ENCODE assay signal across 1 cellular context in the genomic region with DNA sequence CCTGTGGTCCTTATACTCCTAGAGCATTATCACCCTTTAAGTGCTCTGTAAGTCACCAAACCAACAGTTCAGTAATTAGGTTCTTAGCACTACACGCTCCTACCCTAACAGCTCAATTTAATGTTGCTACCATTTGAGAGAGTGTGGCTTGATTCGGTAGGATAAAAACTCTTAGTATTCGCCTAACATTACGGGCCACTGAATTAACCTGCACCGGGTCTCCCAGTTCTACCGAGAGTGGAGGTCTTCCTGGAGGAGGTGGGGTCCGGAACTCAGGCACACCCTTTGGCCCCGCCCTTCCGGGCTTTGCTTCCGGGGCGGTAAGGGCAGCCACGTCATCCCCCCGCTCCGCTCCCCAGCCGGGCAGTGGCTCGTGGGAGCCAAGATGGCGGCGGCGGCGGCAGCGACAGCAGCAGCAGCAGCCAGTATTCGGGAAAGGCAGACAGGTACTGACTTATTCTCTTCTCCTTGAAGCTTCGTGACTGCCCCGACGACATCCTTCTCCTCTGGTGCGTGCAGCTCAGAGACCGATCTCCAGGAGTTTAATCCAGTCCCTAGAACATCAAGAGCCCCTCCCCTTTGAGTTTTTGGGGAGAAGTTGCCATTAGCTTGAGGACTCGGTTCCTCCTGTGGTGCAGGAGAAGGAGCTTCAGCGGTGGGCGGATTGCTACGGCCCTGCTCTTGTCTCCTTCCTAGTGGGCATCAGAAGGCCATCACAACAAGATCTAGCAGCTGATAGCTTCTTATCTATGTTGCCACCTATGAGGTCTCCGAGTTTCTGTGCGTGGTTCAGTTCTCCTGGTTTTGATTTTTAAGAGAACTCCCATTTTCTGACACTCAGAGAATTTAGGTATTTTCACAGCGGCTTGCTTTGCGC.
TF ChIP-seq lines count a peak whose summit lies in the region.

A gene with protein sequence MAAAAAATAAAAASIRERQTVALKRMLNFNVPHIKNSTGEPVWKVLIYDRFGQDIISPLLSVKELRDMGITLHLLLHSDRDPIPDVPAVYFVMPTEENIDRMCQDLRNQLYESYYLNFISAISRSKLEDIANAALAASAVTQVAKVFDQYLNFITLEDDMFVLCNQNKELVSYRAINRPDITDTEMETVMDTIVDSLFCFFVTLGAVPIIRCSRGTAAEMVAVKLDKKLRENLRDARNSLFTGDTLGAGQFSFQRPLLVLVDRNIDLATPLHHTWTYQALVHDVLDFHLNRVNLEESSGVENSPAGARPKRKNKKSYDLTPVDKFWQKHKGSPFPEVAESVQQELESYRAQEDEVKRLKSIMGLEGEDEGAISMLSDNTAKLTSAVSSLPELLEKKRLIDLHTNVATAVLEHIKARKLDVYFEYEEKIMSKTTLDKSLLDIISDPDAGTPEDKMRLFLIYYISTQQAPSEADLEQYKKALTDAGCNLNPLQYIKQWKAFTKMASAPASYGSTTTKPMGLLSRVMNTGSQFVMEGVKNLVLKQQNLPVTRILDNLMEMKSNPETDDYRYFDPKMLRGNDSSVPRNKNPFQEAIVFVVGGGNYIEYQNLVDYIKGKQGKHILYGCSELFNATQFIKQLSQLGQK (plus strand): TSS at position 366 of the 877 bp plus-strand sequence. CDS start 20 bp downstream, at position 386.

TF ChIP-seq in HepG2, 621 proteins besides CTCF, POLR2A, EP300 and RAD21 (continued from another document and continues in another):
- TF ChIP-seq, protein P1, sequence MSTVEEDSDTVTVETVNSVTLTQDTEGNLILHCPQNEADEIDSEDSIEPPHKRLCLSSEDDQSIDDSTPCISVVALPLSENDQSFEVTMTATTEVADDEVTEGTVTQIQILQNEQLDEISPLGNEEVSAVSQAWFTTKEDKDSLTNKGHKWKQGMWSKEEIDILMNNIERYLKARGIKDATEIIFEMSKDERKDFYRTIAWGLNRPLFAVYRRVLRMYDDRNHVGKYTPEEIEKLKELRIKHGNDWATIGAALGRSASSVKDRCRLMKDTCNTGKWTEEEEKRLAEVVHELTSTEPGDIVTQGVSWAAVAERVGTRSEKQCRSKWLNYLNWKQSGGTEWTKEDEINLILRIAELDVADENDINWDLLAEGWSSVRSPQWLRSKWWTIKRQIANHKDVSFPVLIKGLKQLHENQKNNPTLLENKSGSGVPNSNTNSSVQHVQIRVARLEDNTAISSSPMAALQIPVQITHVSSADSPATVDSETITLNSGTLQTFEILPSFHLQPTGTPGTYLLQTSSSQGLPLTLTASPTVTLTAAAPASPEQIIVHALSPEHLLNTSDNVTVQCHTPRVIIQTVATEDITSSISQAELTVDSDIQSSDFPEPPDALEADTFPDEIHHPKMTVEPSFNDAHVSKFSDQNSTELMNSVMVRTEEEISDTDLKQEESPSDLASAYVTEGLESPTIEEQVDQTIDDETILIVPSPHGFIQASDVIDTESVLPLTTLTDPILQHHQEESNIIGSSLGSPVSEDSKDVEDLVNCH (CRISPR knock-in tag; IDR thresholded peaks at IDR 0.05), result peak; percentile 91; the same call in 1 of the 2 replicates
- TF ChIP-seq FOXP1 (IDR thresholded peaks at IDR 0.05) (no peak), FOXP1 (CRISPR knock-in tag; IDR thresholded peaks at IDR 0.05) (peak; percentile 48), SP4 (CRISPR knock-in tag; IDR thresholded peaks at IDR 0.05) (peak; percentile 99), ZBTB8A (CRISPR knock-in tag; IDR thresholded peaks at IDR 0.05; ENCODE audit: borderline replicate concordance, low read depth) (peak; percentile 74; the same call in 1 of the 2 replicates), SALL2 (CRISPR knock-in tag; IDR thresholded peaks at IDR 0.05) (peak; percentile 99), ZIK1 (CRISPR knock-in tag; IDR thresholded peaks at IDR 0.05; ENCODE audit: borderline replicate concordance, low read depth) (peak; percentile 100), TMF1 (CRISPR knock-in tag; IDR thresholded peaks at IDR 0.05; ENCODE audit: low read depth) (peak; percentile 88), NFYC (CRISPR knock-in tag; IDR thresholded peaks at IDR 0.05) (peak; percentile 71), SYNCRIP (IDR thresholded peaks at IDR 0.05; ENCODE audit: insufficient read depth, low read depth, low read length) (no peak), ZNF772 (CRISPR knock-in tag; IDR thresholded peaks at IDR 0.05) (peak; percentile 100), RFXANK (CRISPR knock-in tag; IDR thresholded peaks at IDR 0.05) (peak; percentile 95), CBFB (CRISPR knock-in tag; IDR thresholded peaks at IDR 0.05) (peak; percentile 98), ZNF607 (CRISPR knock-in tag; IDR thresholded peaks at IDR 0.05; ENCODE audit: borderline replicate concordance) (peak; percentile 99), HOXD1 (CRISPR knock-in tag; IDR thresholded peaks at IDR 0.05) (peak; percentile 97; the same call in 1 of the 2 replicates), ZNF124 (CRISPR knock-in tag; IDR thresholded peaks at IDR 0.05) (no peak), SOX5 (CRISPR knock-in tag; IDR thresholded peaks at IDR 0.05; ENCODE audit: borderline replicate concordance) (peak; percentile 78), ZNF557 (CRISPR knock-in tag; IDR thresholded peaks at IDR 0.05) (peak; percentile 97), BHLHE40 (IDR thresholded peaks at IDR 0.05; ENCODE audit: low read length) (peak; percentile 56; the same call in 1 of the 2 replicates), PCBP1 (IDR thresholded peaks at IDR 0.05; ENCODE audit: borderline replicate concordance, low read depth, low read length) (peak; percentile 93; the same call in 1 of the 2 replicates), ZNF773 (CRISPR knock-in tag; IDR thresholded peaks at IDR 0.05; ENCODE audit: borderline replicate concordance) (peak; percentile 84; the same call in 1 of the 2 replicates), ZNF10 (CRISPR knock-in tag; IDR thresholded peaks at IDR 0.05; ENCODE audit: borderline replicate concordance, low read depth) (no peak), ATAD3A (CRISPR knock-in tag; IDR thresholded peaks at IDR 0.05) (no peak), AKAP8 (CRISPR knock-in tag; IDR thresholded peaks at IDR 0.05) (peak; percentile 96)
- TF ChIP-seq, protein P2, sequence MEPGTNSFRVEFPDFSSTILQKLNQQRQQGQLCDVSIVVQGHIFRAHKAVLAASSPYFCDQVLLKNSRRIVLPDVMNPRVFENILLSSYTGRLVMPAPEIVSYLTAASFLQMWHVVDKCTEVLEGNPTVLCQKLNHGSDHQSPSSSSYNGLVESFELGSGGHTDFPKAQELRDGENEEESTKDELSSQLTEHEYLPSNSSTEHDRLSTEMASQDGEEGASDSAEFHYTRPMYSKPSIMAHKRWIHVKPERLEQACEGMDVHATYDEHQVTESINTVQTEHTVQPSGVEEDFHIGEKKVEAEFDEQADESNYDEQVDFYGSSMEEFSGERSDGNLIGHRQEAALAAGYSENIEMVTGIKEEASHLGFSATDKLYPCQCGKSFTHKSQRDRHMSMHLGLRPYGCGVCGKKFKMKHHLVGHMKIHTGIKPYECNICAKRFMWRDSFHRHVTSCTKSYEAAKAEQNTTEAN (CRISPR knock-in tag; conservative IDR thresholded peaks at IDR 0.05), result no peak
- TF ChIP-seq, protein P3, sequence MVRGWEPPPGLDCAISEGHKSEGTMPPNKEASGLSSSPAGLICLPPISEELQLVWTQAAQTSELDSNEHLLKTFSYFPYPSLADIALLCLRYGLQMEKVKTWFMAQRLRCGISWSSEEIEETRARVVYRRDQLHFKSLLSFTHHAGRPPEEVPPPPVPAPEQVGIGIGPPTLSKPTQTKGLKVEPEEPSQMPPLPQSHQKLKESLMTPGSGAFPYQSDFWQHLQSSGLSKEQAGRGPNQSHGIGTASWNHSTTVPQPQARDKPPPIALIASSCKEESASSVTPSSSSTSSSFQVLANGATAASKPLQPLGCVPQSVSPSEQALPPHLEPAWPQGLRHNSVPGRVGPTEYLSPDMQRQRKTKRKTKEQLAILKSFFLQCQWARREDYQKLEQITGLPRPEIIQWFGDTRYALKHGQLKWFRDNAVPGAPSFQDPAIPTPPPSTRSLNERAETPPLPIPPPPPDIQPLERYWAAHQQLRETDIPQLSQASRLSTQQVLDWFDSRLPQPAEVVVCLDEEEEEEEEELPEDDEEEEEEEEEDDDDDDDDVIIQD (CRISPR knock-in tag; IDR thresholded peaks at IDR 0.05; ENCODE audit: low read depth), result peak; percentile 99
- TF ChIP-seq, protein P4, sequence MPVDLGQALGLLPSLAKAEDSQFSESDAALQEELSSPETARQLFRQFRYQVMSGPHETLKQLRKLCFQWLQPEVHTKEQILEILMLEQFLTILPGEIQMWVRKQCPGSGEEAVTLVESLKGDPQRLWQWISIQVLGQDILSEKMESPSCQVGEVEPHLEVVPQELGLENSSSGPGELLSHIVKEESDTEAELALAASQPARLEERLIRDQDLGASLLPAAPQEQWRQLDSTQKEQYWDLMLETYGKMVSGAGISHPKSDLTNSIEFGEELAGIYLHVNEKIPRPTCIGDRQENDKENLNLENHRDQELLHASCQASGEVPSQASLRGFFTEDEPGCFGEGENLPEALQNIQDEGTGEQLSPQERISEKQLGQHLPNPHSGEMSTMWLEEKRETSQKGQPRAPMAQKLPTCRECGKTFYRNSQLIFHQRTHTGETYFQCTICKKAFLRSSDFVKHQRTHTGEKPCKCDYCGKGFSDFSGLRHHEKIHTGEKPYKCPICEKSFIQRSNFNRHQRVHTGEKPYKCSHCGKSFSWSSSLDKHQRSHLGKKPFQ (CRISPR knock-in tag; IDR thresholded peaks at IDR 0.05; ENCODE audit: insufficient replicate concordance), result peak; percentile 90
- TF ChIP-seq, protein P5, sequence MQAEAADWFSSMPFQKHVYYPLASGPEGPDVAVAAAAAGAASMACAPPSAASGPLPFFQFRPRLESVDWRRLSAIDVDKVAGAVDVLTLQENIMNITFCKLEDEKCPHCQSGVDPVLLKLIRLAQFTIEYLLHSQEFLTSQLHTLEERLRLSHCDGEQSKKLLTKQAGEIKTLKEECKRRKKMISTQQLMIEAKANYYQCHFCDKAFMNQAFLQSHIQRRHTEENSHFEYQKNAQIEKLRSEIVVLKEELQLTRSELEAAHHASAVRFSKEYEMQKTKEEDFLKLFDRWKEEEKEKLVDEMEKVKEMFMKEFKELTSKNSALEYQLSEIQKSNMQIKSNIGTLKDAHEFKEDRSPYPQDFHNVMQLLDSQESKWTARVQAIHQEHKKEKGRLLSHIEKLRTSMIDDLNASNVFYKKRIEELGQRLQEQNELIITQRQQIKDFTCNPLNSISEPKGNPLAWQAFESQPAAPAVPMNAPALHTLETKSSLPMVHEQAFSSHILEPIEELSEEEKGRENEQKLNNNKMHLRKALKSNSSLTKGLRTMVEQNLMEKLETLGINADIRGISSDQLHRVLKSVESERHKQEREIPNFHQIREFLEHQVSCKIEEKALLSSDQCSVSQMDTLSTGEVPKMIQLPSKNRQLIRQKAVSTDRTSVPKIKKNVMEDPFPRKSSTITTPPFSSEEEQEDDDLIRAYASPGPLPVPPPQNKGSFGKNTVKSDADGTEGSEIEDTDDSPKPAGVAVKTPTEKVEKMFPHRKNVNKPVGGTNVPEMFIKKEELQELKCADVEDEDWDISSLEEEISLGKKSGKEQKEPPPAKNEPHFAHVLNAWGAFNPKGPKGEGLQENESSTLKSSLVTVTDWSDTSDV (CRISPR knock-in tag; IDR thresholded peaks at IDR 0.05), result peak; percentile 99; the same call in 1 of the 2 replicates
- TF ChIP-seq, protein P6, sequence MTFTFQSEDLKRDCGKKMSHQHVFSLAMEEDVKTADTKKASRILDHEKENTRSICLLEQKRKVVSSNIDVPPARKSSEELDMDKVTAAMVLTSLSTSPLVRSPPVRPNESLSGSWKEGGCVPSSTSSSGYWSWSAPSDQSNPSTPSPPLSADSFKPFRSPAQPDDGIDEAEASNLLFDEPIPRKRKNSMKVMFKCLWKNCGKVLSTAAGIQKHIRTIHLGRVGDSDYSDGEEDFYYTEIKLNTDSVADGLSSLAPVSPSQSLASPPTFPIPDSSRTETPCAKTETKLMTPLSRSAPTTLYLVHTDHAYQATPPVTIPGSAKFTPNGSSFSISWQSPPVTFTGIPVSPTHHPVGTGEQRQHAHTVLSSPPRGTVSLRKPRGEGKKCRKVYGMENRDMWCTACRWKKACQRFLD (CRISPR knock-in tag; IDR thresholded peaks at IDR 0.05; ENCODE audit: borderline replicate concordance), result peak; percentile 99
- TF ChIP-seq, protein P7, sequence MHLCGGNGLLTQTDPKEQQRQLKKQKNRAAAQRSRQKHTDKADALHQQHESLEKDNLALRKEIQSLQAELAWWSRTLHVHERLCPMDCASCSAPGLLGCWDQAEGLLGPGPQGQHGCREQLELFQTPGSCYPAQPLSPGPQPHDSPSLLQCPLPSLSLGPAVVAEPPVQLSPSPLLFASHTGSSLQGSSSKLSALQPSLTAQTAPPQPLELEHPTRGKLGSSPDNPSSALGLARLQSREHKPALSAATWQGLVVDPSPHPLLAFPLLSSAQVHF (CRISPR knock-in tag; IDR thresholded peaks at IDR 0.05), result peak; percentile 91
- TF ChIP-seq, protein P8, sequence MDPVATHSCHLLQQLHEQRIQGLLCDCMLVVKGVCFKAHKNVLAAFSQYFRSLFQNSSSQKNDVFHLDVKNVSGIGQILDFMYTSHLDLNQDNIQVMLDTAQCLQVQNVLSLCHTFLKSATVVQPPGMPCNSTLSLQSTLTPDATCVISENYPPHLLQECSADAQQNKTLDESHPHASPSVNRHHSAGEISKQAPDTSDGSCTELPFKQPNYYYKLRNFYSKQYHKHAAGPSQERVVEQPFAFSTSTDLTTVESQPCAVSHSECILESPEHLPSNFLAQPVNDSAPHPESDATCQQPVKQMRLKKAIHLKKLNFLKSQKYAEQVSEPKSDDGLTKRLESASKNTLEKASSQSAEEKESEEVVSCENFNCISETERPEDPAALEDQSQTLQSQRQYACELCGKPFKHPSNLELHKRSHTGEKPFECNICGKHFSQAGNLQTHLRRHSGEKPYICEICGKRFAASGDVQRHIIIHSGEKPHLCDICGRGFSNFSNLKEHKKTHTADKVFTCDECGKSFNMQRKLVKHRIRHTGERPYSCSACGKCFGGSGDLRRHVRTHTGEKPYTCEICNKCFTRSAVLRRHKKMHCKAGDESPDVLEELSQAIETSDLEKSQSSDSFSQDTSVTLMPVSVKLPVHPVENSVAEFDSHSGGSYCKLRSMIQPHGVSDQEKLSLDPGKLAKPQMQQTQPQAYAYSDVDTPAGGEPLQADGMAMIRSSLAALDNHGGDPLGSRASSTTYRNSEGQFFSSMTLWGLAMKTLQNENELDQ (CRISPR knock-in tag; IDR thresholded peaks at IDR 0.05; ENCODE audit: borderline replicate concordance), result peak; percentile 73; the same call in 1 of the 2 replicates
- TF ChIP-seq, protein P9, sequence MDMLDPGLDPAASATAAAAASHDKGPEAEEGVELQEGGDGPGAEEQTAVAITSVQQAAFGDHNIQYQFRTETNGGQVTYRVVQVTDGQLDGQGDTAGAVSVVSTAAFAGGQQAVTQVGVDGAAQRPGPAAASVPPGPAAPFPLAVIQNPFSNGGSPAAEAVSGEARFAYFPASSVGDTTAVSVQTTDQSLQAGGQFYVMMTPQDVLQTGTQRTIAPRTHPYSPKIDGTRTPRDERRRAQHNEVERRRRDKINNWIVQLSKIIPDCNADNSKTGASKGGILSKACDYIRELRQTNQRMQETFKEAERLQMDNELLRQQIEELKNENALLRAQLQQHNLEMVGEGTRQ (IDR thresholded peaks at IDR 0.05; ENCODE audit: low read depth, low read length), result no peak
- TF ChIP-seq, protein P9 (CRISPR knock-in tag; IDR thresholded peaks at IDR 0.05; ENCODE audit: borderline replicate concordance), result peak; percentile 50; the same call in 1 of the 2 replicates
